8 cellular contexts compared by ENCODE assay signal in genomic region chr1:158998781-158999161, GRCh38. TPM values are rescaled to one million over a fixed set of nuclear protein-coding genes. Genes with fewer than 3 reads are reported as not detected.
DNase-seq lines count a peak whose midpoint lies in the region; ATAC-seq, FAIRE-seq and TF ChIP-seq lines count a peak whose summit lies in the region.

No MANE protein-coding gene starts in this region.

- DNase-seq in AG08395 (ENCODE audit: low spot score): peak; percentile 39
- DNase-seq in GM12865 (ENCODE audit: low read depth): peak; percentile 82
- DNase-seq in RWPE1 (ENCODE audit: low spot score): peak; percentile 44
- DNase-seq in bronchial epithelial cell (ENCODE audit: low read depth): peak; percentile 68
- DNase-seq in iris pigment epithelial cell (ENCODE audit: low read depth): peak; percentile 53

- CTCF ChIA-PET in RWPE1 (lab: Yijun Ruan, JAX): interaction anchor here (0.6 to 1.0 kb wide), 6 partner anchors 8 to 192 kb away, joined by 3 to 5 read pairs (median 4); partner anchors contain the start of gene IFI16

- H3K36me3 ChIP-seq in KOPT-K1 (ENCODE audit: insufficient read depth, low read length) (no peaks in the 10 kb centered on the region), bronchial epithelial cell (ENCODE audit: control insufficient read depth, insufficient read depth, low read length) (no peaks in the 10 kb centered on the region)

- ATAC-seq in HG03280 (IDR thresholded peaks at IDR 0.05; ENCODE audit: unreplicated experiment): no peak

- POLR2A ChIA-PET in RWPE1 (lab: Yijun Ruan, JAX; ENCODE audit: low non-redundant PET): no interaction called here

- no peaks in the 10 kb centered on the region for H3K27me3 ChIP-seq in bronchial epithelial cell (ENCODE audit: control insufficient read depth, insufficient read depth, low read length)

- H3K27ac ChIP-seq in KOPT-K1 (ENCODE audit: low read depth, low read length, poor library complexity, severe bottlenecking) (peak overlapping the region; percentile 42), RWPE1 (no peak overlapping the region), skin epidermis (peak overlapping the region in 19 of 21 experiments; percentile 73 to 97 (median 86))

- TF ChIP-seq CTCF in GM12865 (IDR thresholded peaks at IDR 0.05; ENCODE audit: insufficient read depth, low read depth, low read length, missing control alignments): peak; percentile 64
- peak; percentile 82 for TF ChIP-seq CTCF in RWPE1 (conservative IDR thresholded peaks at IDR 0.05; ENCODE audit: low read depth)
- TF ChIP-seq CTCF in bronchial epithelial cell (IDR thresholded peaks at IDR 0.05; ENCODE audit: insufficient read depth, low read length, severe bottlenecking): peak; percentile 76

- no peak for FAIRE-seq in bronchial epithelial cell (lab: Jason Lieb, UNC)

- H3K9me3 ChIP-seq in KOPT-K1 (ENCODE audit: insufficient read depth, low read length, poor library complexity, severe bottlenecking): peaks cover 7% of the 10 kb centered on the region

- H3K4me3 ChIP-seq in GM12865 (ENCODE audit: low read depth, low read length): no peak overlapping the region
- peak overlapping the region; percentile 31 for H3K4me3 ChIP-seq in bronchial epithelial cell (ENCODE audit: low read depth, low read length)
- H3K4me3 ChIP-seq in skin epidermis: peak overlapping the region; percentile 22 to 44 (median 32)

RNA-seq across cellular contexts. Expression of gene IFI16, which starts 10.9 kb away (rescaled TPM):
- total RNA-seq in bronchial epithelial cell: 34.0 and 54.7 TPM in 2 replicates
